Comparison of ENCODE assay signal across 20 cellular contexts in genomic region chr19:28497137-28497536, GRCh38.
A peak's percentile ranks its signal among the peaks of the same experiment; 100 is the strongest.
DNase-seq lines count a peak whose midpoint lies in the region; ATAC-seq, FAIRE-seq and TF ChIP-seq lines count a peak whose summit lies in the region.
"Had no signal": no experiment of that assay in that cellular context is flagged by ENCODE, and none has a peak within 500 bp of the region (broad histone marks: within the 10 kb centered on the region; RNA-seq: fewer than 3 reads in every experiment).

No MANE protein-coding gene starts in this region.

- no peak overlapping the region for H3K23ac ChIP-seq in mesenchymal stem cell (ENCODE audit: low read length in 2 of 2)

- no peak overlapping the region for H3K14ac ChIP-seq in mesenchymal stem cell (ENCODE audit: low read length in 2 of 2)

- H3K18ac ChIP-seq in mesenchymal stem cell (ENCODE audit: low read depth in 1 of 2, low read length in 2 of 2): no peak overlapping the region

- no peak overlapping the region for H3K4ac ChIP-seq in mesenchymal stem cell (ENCODE audit: low read depth in 1 of 2, low read length in 2 of 2)

- H3K27me3 ChIP-seq in bronchial epithelial cell (ENCODE audit: control insufficient read depth, insufficient read depth, low read length) (no peaks in the 10 kb centered on the region), mesenchymal stem cell (ENCODE audit: control insufficient read depth in 1 of 2, insufficient read depth in 1 of 2, low read length in 2 of 2) (peaks cover 0 to 29% of the 10 kb centered on the region in 2 experiments), hepatocyte (no peaks in the 10 kb centered on the region)
- H3K27me3 ChIP-seq: SJCRH30 had no signal

- no peak overlapping the region for H3K4me3 ChIP-seq in AG09309 (ENCODE audit: control insufficient read depth, low read depth, low read length)
- no peak overlapping the region for H3K4me3 ChIP-seq in bronchial epithelial cell (ENCODE audit: low read depth, low read length)
- no peak overlapping the region for H3K4me3 ChIP-seq in mesenchymal stem cell (ENCODE audit: insufficient read depth in 1 of 2, low read depth in 1 of 2, low read length in 2 of 2)
- no peak overlapping the region for H3K4me3 ChIP-seq in hepatocyte
- H3K4me3 ChIP-seq: SJCRH30 had no signal

- H3K9me3 ChIP-seq in mesenchymal stem cell (ENCODE audit: control insufficient read depth, low read length) (no peaks in the 10 kb centered on the region), hepatocyte (ENCODE audit: low read depth) (no peaks in the 10 kb centered on the region)
- H3K9me3 ChIP-seq: SJCRH30 had no signal

- H3K4me1 ChIP-seq in mesenchymal stem cell (ENCODE audit: control insufficient read depth, insufficient read depth, low read depth, low read length) (peaks cover 7% of the 10 kb centered on the region), hepatocyte (ENCODE audit: insufficient read depth) (no peaks in the 10 kb centered on the region)
- H3K4me1 ChIP-seq: SJCRH30 had no signal

- H3K36me3 ChIP-seq in bronchial epithelial cell (ENCODE audit: control insufficient read depth, insufficient read depth, low read length) (no peaks in the 10 kb centered on the region), mesenchymal stem cell (ENCODE audit: control insufficient read depth in 1 of 2, insufficient read depth in 2 of 2, low read depth in 1 of 2, low read length in 2 of 2) (no peaks in the 10 kb centered on the region), hepatocyte (replicated peaks; ENCODE audit: insufficient read depth, low read depth) (no peaks in the 10 kb centered on the region)
- H3K36me3 ChIP-seq: SJCRH30 had no signal

- TF ChIP-seq CTCF in AG09309 (IDR thresholded peaks at IDR 0.05; ENCODE audit: control insufficient read depth, insufficient read depth, low read depth, low read length, missing control alignments) (no peak), bronchial epithelial cell (IDR thresholded peaks at IDR 0.05; ENCODE audit: insufficient read depth, low read length, severe bottlenecking) (no peak), hepatocyte (IDR thresholded peaks at IDR 0.05; ENCODE audit: poor library complexity) (no peak)

- H2AK5ac ChIP-seq in mesenchymal stem cell (ENCODE audit: low read length, severe bottlenecking): no peak overlapping the region

- no peak overlapping the region for H2BK12ac ChIP-seq in mesenchymal stem cell (ENCODE audit: low read length in 2 of 2)

- no peak overlapping the region for H4K8ac ChIP-seq in mesenchymal stem cell (ENCODE audit: low read length)

- no peak overlapping the region for H4K91ac ChIP-seq in mesenchymal stem cell (ENCODE audit: low read length)

- H3K79me1 ChIP-seq in mesenchymal stem cell (replicated peaks; ENCODE audit: low read length, poor library complexity, severe bottlenecking): no peaks in the 10 kb centered on the region

- no peak overlapping the region for H2BK120ac ChIP-seq in mesenchymal stem cell (ENCODE audit: low read depth, low read length)

- no peak overlapping the region for H2BK5ac ChIP-seq in mesenchymal stem cell (ENCODE audit: low read depth, low read length, poor library complexity, severe bottlenecking)

- no peak overlapping the region for H3K9ac ChIP-seq in mesenchymal stem cell (ENCODE audit: low read length)

- no peak overlapping the region for H2BK15ac ChIP-seq in mesenchymal stem cell (ENCODE audit: low read depth, poor library complexity, severe bottlenecking)

- H3K4me2 ChIP-seq in mesenchymal stem cell (ENCODE audit: low read length, poor library complexity, severe bottlenecking) (no peak overlapping the region), hepatocyte (no peak overlapping the region)

- DNase-seq in AG09309 (ENCODE audit: low read depth) (peak; percentile 49), NCI-H226 (peak; percentile 81), bronchial epithelial cell (ENCODE audit: low read depth) (peak; percentile 54), mesenchymal stem cell (no peak), sciatic nerve (ENCODE audit: low spot score) (no peak), hepatocyte (ENCODE audit: low spot score) (no peak)
- DNase-seq: CD4-positive, alpha-beta T cell; DMS79; GDM1; GOT3; KG1; NCI-H1092; NCI-H187; NCI-H2171 treated with DMSO at 0.1 percent for 48 hours; NCI-H510A; SJCRH30 had no signal

- ATAC-seq in GM19397 (IDR thresholded peaks at IDR 0.05; ENCODE audit: unreplicated experiment): no peak
- ATAC-seq in sciatic nerve: no peak
- ATAC-seq in GM21619 (IDR thresholded peaks at IDR 0.05; ENCODE audit: unreplicated experiment): no peak

- H3K27ac ChIP-seq in mesenchymal stem cell (ENCODE audit: low read length, poor library complexity, severe bottlenecking): peak overlapping the region; percentile 3
- no peak overlapping the region for H3K27ac ChIP-seq in hepatocyte
- H3K27ac ChIP-seq: SJCRH30 had no signal

- H2AFZ ChIP-seq in mesenchymal stem cell (ENCODE audit: low read depth, low read length) (no peak overlapping the region), hepatocyte (no peak overlapping the region)

- WGBS in mesenchymal stem cell: 75% methylated on average over 5 of the region's 5 CpGs
- 87% methylated on average over 5 of the region's 5 CpGs for WGBS in hepatocyte (ENCODE audit: low lambda C conversion rate, missing lambda C conversion rate)

- H4K20me1 ChIP-seq in hepatocyte (ENCODE audit: insufficient read depth, poor library complexity, severe bottlenecking): no peaks in the 10 kb centered on the region

- intact Hi-C loops in sciatic nerve (cut with DNase I): no loop called here

- H3K79me2 ChIP-seq in hepatocyte: no peaks in the 10 kb centered on the region

- no peak for FAIRE-seq in bronchial epithelial cell (lab: Jason Lieb, UNC)
- FAIRE-seq: GM12892, GM19239 had no signal

- H3K9me2 ChIP-seq in hepatocyte (replicated peaks; ENCODE audit: insufficient read depth): no peaks in the 10 kb centered on the region

Comparison
In these comparisons a context has a peak if more than half of its experiments do, and no peak if none do; other contexts are left out.
1. DNase-seq: peak in AG09309 (single experiment), NCI-H226 (single experiment) and bronchial epithelial cell (single experiment); none in mesenchymal stem cell (single experiment), sciatic nerve (single experiment) and hepatocyte (single experiment).